22 cellular contexts compared by ENCODE assay signal in the genomic region with DNA sequence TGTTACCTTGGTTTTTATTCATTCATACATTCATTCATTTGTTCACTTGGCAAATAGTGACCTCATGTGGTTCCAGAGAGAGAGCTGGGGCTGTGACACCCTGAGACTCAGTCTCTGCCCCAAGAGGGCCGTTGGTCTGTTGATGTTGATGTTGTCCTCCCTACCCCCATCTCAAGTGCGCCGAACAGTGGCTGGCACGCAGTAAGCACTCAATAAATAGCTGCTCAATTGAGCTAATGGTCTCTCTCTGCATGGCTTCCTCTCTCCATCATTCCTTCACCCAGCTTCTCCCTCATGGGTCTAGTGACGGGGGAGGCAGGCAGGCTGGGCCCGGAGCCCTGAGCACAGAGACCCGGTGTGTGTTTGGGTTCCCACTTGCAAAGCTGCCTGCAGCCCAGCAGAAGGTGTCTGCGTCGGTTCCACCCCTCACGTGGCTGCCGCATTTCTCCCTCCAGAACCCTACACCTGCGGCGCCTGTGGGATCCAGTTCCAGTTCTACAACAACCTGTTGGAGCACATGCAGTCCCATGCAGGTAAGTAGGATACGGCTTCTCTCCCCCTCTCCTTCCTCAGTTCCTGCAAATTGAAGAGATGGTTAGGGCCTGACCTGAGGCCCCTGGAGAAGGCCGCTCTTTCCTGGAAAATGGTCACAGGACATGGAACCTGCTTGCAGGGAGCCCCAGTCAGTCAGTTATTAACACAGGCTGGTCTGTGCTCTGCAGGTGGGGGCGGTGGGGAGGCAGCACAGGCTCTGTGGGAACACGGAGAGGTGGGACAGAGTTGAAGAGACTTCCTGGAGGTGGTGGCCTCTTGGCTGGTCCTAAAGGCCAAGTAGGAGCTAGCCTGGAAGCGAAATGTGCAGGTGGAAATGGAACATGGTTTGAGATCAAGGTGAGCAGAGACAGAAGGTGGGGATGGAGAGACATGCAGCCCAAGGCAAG. TPM values are rescaled to one million over a fixed set of nuclear protein-coding genes. Genes with fewer than 3 reads are reported as not detected.
A peak's percentile ranks its signal among the peaks of the same experiment; 100 is the strongest.
DNase-seq lines count a peak whose midpoint lies in the region; ATAC-seq and TF ChIP-seq lines count a peak whose summit lies in the region.
"Had no signal": no experiment of that assay in that cellular context is flagged by ENCODE, and none has a peak within 500 bp of the region (broad histone marks: within the 10 kb centered on the region; RNA-seq: fewer than 3 reads in every experiment).

No MANE protein-coding gene starts in this region.

- no peak for TF ChIP-seq EP300 in sigmoid colon (IDR thresholded peaks at IDR 0.05)

- no peak overlapping the region; the same call in 1 of the 2 replicates for H3K14ac ChIP-seq in H9 (ENCODE audit: insufficient read depth, low read length)

- H3K18ac ChIP-seq in H9 (ENCODE audit: insufficient read length, low read depth, low read length) = no peak overlapping the region

- H3K23me2 ChIP-seq in H9 (ENCODE audit: insufficient read length, low read depth, low read length, poor library complexity, severe bottlenecking) = no peaks in the 10 kb centered on the region

- no peaks in the 10 kb centered on the region for H3K79me2 ChIP-seq in H9 (ENCODE audit: insufficient read depth, low read length)

- no peak for ATAC-seq in GM18505 (IDR thresholded peaks at IDR 0.05; ENCODE audit: unreplicated experiment)
- ATAC-seq: activated T-helper 17 cell treated with anti-CD3 and anti-CD28 coated beads, Interleukin-2, amount 50 U/mL, for 72 hours; pancreas; stimulated activated naive B cell treated with anti-CD40 and anti-IgM and Interleukin-4, amounts not matched to agents 10 μg/mL and 1 μg/mL and 100 μg/mL, for 72 hours had no signal

- no peaks in the 10 kb centered on the region for H4K20me1 ChIP-seq in H9 (ENCODE audit: control insufficient read depth, insufficient read depth, insufficient read length)

- no peak overlapping the region for H4K91ac ChIP-seq in H9 (ENCODE audit: insufficient read length, low read depth, low read length)

- H3T11ph ChIP-seq in H9 (ENCODE audit: low read length) = no peak overlapping the region

- no peak overlapping the region for H2BK15ac ChIP-seq in H9 (ENCODE audit: low read depth, low read length)

- no peak overlapping the region for H4K8ac ChIP-seq in H9 (replicated peaks; ENCODE audit: insufficient read length, low read depth, low read length)

- no peak overlapping the region for H2BK20ac ChIP-seq in H9 (ENCODE audit: low read depth, low read length, poor library complexity, severe bottlenecking)

- H3K23ac ChIP-seq in H9 (ENCODE audit: insufficient read length, low read depth, low read length) = no peak overlapping the region

- H3K4me2 ChIP-seq in H9 (ENCODE audit: insufficient read depth, insufficient read length, low read length) = no peak overlapping the region

- TF ChIP-seq CTCF in H9 (conservative IDR thresholded peaks at IDR 0.05) (no peak), sigmoid colon (IDR thresholded peaks at IDR 0.05) (no peak)

- H3K27ac Mint-ChIP-seq in H9 = peak overlapping the region in 1 of 3 experiments; percentile 49; a peak in 1 of 7 replicates
- H3K27ac Mint-ChIP-seq: activated T-helper 17 cell treated with anti-CD3 and anti-CD28 coated beads, Interleukin-2, amount 50 U/mL, for 72 hours; CD8-positive, alpha-beta memory T cell; stimulated activated naive B cell treated with anti-CD40 and anti-IgM and Interleukin-4, amounts not matched to agents 10 μg/mL and 1 μg/mL and 100 μg/mL, for 72 hours had no signal

- H3K4me3 ChIP-seq in sigmoid colon = no peak overlapping the region
- H3K4me3 ChIP-seq: MG63, pancreas, thyroid gland had no signal

- no peak overlapping the region for H2BK5ac ChIP-seq in H9 (ENCODE audit: insufficient read length, low read length)

- TF ChIP-seq POLR2A in sigmoid colon (IDR thresholded peaks at IDR 0.05) (no peak), GM18505 (IDR thresholded peaks at IDR 0.05; ENCODE audit: borderline replicate concordance, extremely low read depth, insufficient read depth, insufficient read length) (no peak)

- no peak overlapping the region for H2BK120ac ChIP-seq in H9 (ENCODE audit: low read depth, low read length, poor library complexity, severe bottlenecking)

- H3K27ac ChIP-seq in H9 (ENCODE audit: insufficient read length, low read depth, low read length) (no peak overlapping the region), sigmoid colon (no peak overlapping the region)
- H3K27ac ChIP-seq: pancreas, thyroid gland had no signal

- H3K79me1 ChIP-seq in H9 (ENCODE audit: insufficient read depth, low read depth, low read length, poor library complexity, severe bottlenecking) = no peaks in the 10 kb centered on the region

- peaks cover 0 to 28% (median 6%) of the 10 kb centered on the region in 4 donors for H3K36me3 ChIP-seq in sigmoid colon

- no peak overlapping the region for H2AFZ ChIP-seq in H9 (ENCODE audit: low read length)

- DNase-seq in Daoy (ENCODE audit: low read depth) (peak; percentile 1), H9 (peak; percentile 19), islet precursor cell (peak; percentile 47), sigmoid colon (peak; percentile 38), activated gamma-delta T cell (lab: John Stamatoyannopoulos, UW) (no peak)
- DNase-seq in stimulated activated CD4-positive, alpha-beta T cell treated with anti-CD3 and anti-CD28 coated beads, Interleukin-12 subunit alpha, Interleukin-12 subunit beta, amount 100 ng/mL, for 4 hours = no peak
- DNase-seq: activated CD4-positive, CD25-positive, alpha-beta regulatory T cell; CD8-positive, alpha-beta memory T cell; dermis blood vessel endothelial cell; DMS79 treated with DMSO at 0.1 percent for 48 hours; foreskin fibroblast; NCI-H1417 treated with DMSO at 0.1 percent for 48 hours; NCI-H510A treated with DMSO at 0.1 percent for 48 hours; stimulated activated CD4-positive, alpha-beta T cell treated with anti-CD3 and anti-CD28 coated beads, Interleukin-1b, Interleukin-23, amount 100 ng/mL, for 48 hours; stimulated activated naive B cell treated with anti-CD40 and anti-IgM and Interleukin-4, amounts not matched to agents 10 μg/mL and 1 μg/mL and 100 μg/mL, for 72 hours; T1000; thyroid gland had no signal

- H3K9me3 Mint-ChIP-seq in H9 = no peaks in the 10 kb centered on the region
- H3K9me3 Mint-ChIP-seq: activated T-helper 17 cell treated with anti-CD3 and anti-CD28 coated beads, Interleukin-2, amount 50 U/mL, for 72 hours; CD8-positive, alpha-beta memory T cell had no signal

- H3K27me3 ChIP-seq in H9 (ENCODE audit: insufficient read depth, low read length) (no peaks in the 10 kb centered on the region), sigmoid colon (no peaks in the 10 kb centered on the region)
- H3K27me3 ChIP-seq: MG63, pancreas, thyroid gland had no signal

- peaks cover 9 to 36% (median 20%) of the 10 kb centered on the region in 3 experiments; a peak in 6 of 7 replicates for H3K36me3 Mint-ChIP-seq in H9 (ENCODE audit: insufficient read depth in 1 of 3, low read depth in 3 of 3)

- H3K4ac ChIP-seq in H9 (ENCODE audit: low read depth, low read length) = no peak overlapping the region

- H3K9ac ChIP-seq in H9 (ENCODE audit: extremely low read depth, insufficient read length, low read length) = no peak overlapping the region

- H3K4me1 ChIP-seq in H9 (ENCODE audit: insufficient read depth, low read length) (peaks cover 4% of the 10 kb centered on the region; the same call in 1 of the 2 replicates), sigmoid colon (no peaks in the 10 kb centered on the region)
- H3K4me1 ChIP-seq: pancreas had no signal

- no CpG with 5 or more reads among the region's 18 CpGs for WGBS in H9 (ENCODE audit: extremely low coverage, insufficient read length, low lambda C conversion rate)
- WGBS in sigmoid colon, 2 donors = 94% methylated on average over 18 of the region's 18 CpGs

- H3K9me3 ChIP-seq in H9 (ENCODE audit: control insufficient read depth, low read depth, low read length) = no peaks in the 10 kb centered on the region
- peaks cover 0 to 6% (median 0%) of the 10 kb centered on the region in 4 donors for H3K9me3 ChIP-seq in sigmoid colon
- H3K9me3 ChIP-seq: MG63, pancreas, thyroid gland had no signal

- H3K56ac ChIP-seq in H9 (ENCODE audit: insufficient read length, low read depth, low read length) = no peak overlapping the region

- intact Hi-C loops in sigmoid colon (cut with DNase I) = loop anchor here (10.0 kb wide), 1 partner anchor 351 kb away; no protein-coding TSS in a partner anchor

- H3K4me3 Mint-ChIP-seq in H9 = no peak overlapping the region; a peak in 1 of 5 replicates
- H3K4me3 Mint-ChIP-seq: activated T-helper 17 cell treated with anti-CD3 and anti-CD28 coated beads, Interleukin-2, amount 50 U/mL, for 72 hours; CD8-positive, alpha-beta memory T cell; stimulated activated naive B cell treated with anti-CD40 and anti-IgM and Interleukin-4, amounts not matched to agents 10 μg/mL and 1 μg/mL and 100 μg/mL, for 72 hours had no signal

- H2BK12ac ChIP-seq in H9 (ENCODE audit: insufficient read length, low read depth, low read length) = no peak overlapping the region

- H3K4me1 Mint-ChIP-seq in H9 = peaks cover 14 to 21% of the 10 kb centered on the region in 2 experiments
- H3K4me1 Mint-ChIP-seq: activated T-helper 17 cell treated with anti-CD3 and anti-CD28 coated beads, Interleukin-2, amount 50 U/mL, for 72 hours; CD8-positive, alpha-beta memory T cell; stimulated activated naive B cell treated with anti-CD40 and anti-IgM and Interleukin-4, amounts not matched to agents 10 μg/mL and 1 μg/mL and 100 μg/mL, for 72 hours had no signal

- H3K27me3 Mint-ChIP-seq in H9 (ENCODE audit: low read depth) = no peaks in the 10 kb centered on the region
- H3K27me3 Mint-ChIP-seq: activated T-helper 17 cell treated with anti-CD3 and anti-CD28 coated beads, Interleukin-2, amount 50 U/mL, for 72 hours; stimulated activated naive B cell treated with anti-CD40 and anti-IgM and Interleukin-4, amounts not matched to agents 10 μg/mL and 1 μg/mL and 100 μg/mL, for 72 hours had no signal

- no peak overlapping the region for H4K5ac ChIP-seq in H9 (ENCODE audit: insufficient read length, low read depth, low read length)

- no peak overlapping the region for H2AK5ac ChIP-seq in H9 (ENCODE audit: insufficient read length, low read length)

RNA-seq across cellular contexts. Expression of gene AMBP, which starts 42.0 kb away (rescaled TPM):
- total RNA-seq in Daoy (2014; rRNA removed; shearing (Covaris generic)) = 0.91 TPM in 1 of 2 replicates, not detected in the other
- total RNA-seq in H9 (2021) (0.20 and 0.81 TPM in 2 replicates), sigmoid colon (not detected)
- under 1 TPM in 1 of 3 donors, not detected in 2; 0.66 TPM for polyA plus RNA-seq in sigmoid colon
- total RNA-seq: activated T-helper 17 cell treated with anti-CD3 and anti-CD28 coated beads, Interleukin-2, amount 50 U/mL, for 72 hours; CD8-positive, alpha-beta memory T cell; lung microvascular endothelial cell had no signal
- polyA plus RNA-seq: CD8-positive, alpha-beta memory T cell had no signal

Comparison
In these comparisons a context has a peak if more than half of its experiments do, and no peak if none do; other contexts are left out.
1. DNase-seq: peak in Daoy (single experiment), H9 (single experiment), islet precursor cell (single experiment) and sigmoid colon (single experiment); none in stimulated activated CD4-positive, alpha-beta T cell treated with anti-CD3 and anti-CD28 coated beads, Interleukin-12 subunit alpha, Interleukin-12 subunit beta, amount 100 ng/mL, for 4 hours (single experiment) and activated gamma-delta T cell (single experiment).